ENCODE assay signal across 19 cellular contexts in genomic region chr6:133995296-133995695, GRCh38. TPM values are rescaled to one million over a fixed set of nuclear protein-coding genes. Genes with fewer than 3 reads are reported as not detected.
A peak's percentile ranks its signal among the peaks of the same experiment; 100 is the strongest.
DNase-seq lines count a peak whose midpoint lies in the region; ATAC-seq and TF ChIP-seq lines count a peak whose summit lies in the region.
"Had no signal": no experiment of that assay in that cellular context is flagged by ENCODE, and none has a peak within 500 bp of the region (broad histone marks: within the 10 kb centered on the region; RNA-seq: fewer than 3 reads in every experiment).

No MANE protein-coding gene starts in this region.

- H3K4me1 Mint-ChIP-seq in GM23338: peaks cover 10% of the 10 kb centered on the region
- H3K4me1 Mint-ChIP-seq: CD4-positive, alpha-beta memory T cell had no signal

- no peak; the same call in 2 of the 3 replicates for ATAC-seq in GM23338
- ATAC-seq in HG02885 (IDR thresholded peaks at IDR 0.05; ENCODE audit: poor library complexity, unreplicated experiment): no peak
- ATAC-seq in HG03196 (IDR thresholded peaks at IDR 0.05; ENCODE audit: unreplicated experiment): no peak

- H3K4me2 ChIP-seq in GM23338: no peak overlapping the region
- H3K4me2 ChIP-seq: BLaER1 treated with 17β-estradiol and CSF1 and Interleukin-3, amounts not matched to agents 10 nM and 100 nM had no signal

- no peak for DNase-seq in GM23338 (ENCODE audit: low spot score)
- peak; percentile 30 for DNase-seq in adipocyte (ENCODE audit: low read depth)
- peak; percentile 63 for DNase-seq in islet precursor cell
- no peak for DNase-seq in NCI-H146 (lab: John Stamatoyannopoulos, UW)
- no peak for DNase-seq in T-helper 2 cell
- DNase-seq: Caco-2; CD4-positive, alpha-beta memory T cell; DND-41; H7; NCI-H1105; NCI-H1694; NCI-H2081; NCI-H2171; NCI-H526; SJCRH30 had no signal

- H3K4me3 Mint-ChIP-seq in GM23338: no peak overlapping the region
- H3K4me3 Mint-ChIP-seq: CD4-positive, alpha-beta memory T cell; IgD-negative memory B cell had no signal

- H3K9me3 ChIP-seq in adipocyte (ENCODE audit: control insufficient read depth, low read length): no peaks in the 10 kb centered on the region
- H3K9me3 ChIP-seq: Caco-2, SJCRH30 had no signal

- H3K27me3 ChIP-seq in GM23338 (ENCODE audit: insufficient read depth) (no peaks in the 10 kb centered on the region), adipocyte (replicated peaks; ENCODE audit: control insufficient read depth, insufficient read depth, low read length) (no peaks in the 10 kb centered on the region)
- H3K27me3 ChIP-seq: BLaER1 treated with 17β-estradiol and CSF1 and Interleukin-3, amounts not matched to agents 10 nM and 100 nM; SJCRH30 had no signal

- H2AFZ ChIP-seq in GM23338: no peak overlapping the region

- H3K79me2 ChIP-seq in GM23338 (replicated peaks; ENCODE audit: insufficient read depth): no peaks in the 10 kb centered on the region

- peak overlapping the region; percentile 72 for H3K27ac ChIP-seq in GM23338 (ENCODE audit: low read depth)
- H3K27ac ChIP-seq: BLaER1 treated with 17β-estradiol and CSF1 and Interleukin-3, amounts not matched to agents 10 nM and 100 nM; SJCRH30 had no signal

- no peak overlapping the region for H3K27ac Mint-ChIP-seq in GM23338
- H3K27ac Mint-ChIP-seq: CD4-positive, alpha-beta memory T cell; IgD-negative memory B cell had no signal

- TF ChIP-seq CTCF in GM23338 (conservative IDR thresholded peaks at IDR 0.05; ENCODE audit: low read depth in 2 of 2): no peak

- H3K4me1 ChIP-seq in GM23338 (ENCODE audit: insufficient read depth) (peaks cover 18% of the 10 kb centered on the region), adipocyte (ENCODE audit: control insufficient read depth, insufficient read depth, low read length) (peaks cover 47% of the 10 kb centered on the region)

- H3F3A ChIP-seq in GM23338 (replicated peaks; ENCODE audit: low read depth): no peaks in the 10 kb centered on the region

- H3K36me3 ChIP-seq in GM23338 (ENCODE audit: insufficient read depth): no peaks in the 10 kb centered on the region
- no peaks in the 10 kb centered on the region for H3K36me3 ChIP-seq in adipocyte (ENCODE audit: control insufficient read depth, insufficient read depth, low read length, severe bottlenecking)
- H3K36me3 ChIP-seq: SJCRH30 had no signal

- H3K27me3 Mint-ChIP-seq in GM23338 (ENCODE audit: insufficient read depth, low read depth, poor library complexity): no peaks in the 10 kb centered on the region
- H3K27me3 Mint-ChIP-seq: CD4-positive, alpha-beta memory T cell; IgD-negative memory B cell had no signal

- H3K4me3 ChIP-seq in GM23338 (no peak overlapping the region), adipocyte (ENCODE audit: low read length) (no peak overlapping the region)
- H3K4me3 ChIP-seq: BLaER1 treated with 17β-estradiol and CSF1 and Interleukin-3, amounts not matched to agents 10 nM and 100 nM; SJCRH30 had no signal

- H4K20me1 ChIP-seq in GM23338 (replicated peaks; ENCODE audit: insufficient read depth): no peaks in the 10 kb centered on the region
- H4K20me1 ChIP-seq: BLaER1 treated with 17β-estradiol and CSF1 and Interleukin-3, amounts not matched to agents 10 nM and 100 nM had no signal

- H3K9me2 ChIP-seq in GM23338 (ENCODE audit: insufficient read depth): no peaks in the 10 kb centered on the region

- H3K9me3 Mint-ChIP-seq in GM23338: no peaks in the 10 kb centered on the region
- H3K9me3 Mint-ChIP-seq: CD4-positive, alpha-beta memory T cell; IgD-negative memory B cell had no signal

- H3K36me3 Mint-ChIP-seq in GM23338 (ENCODE audit: low read depth): no peaks in the 10 kb centered on the region; the same call in 2 of the 3 replicates
- H3K36me3 Mint-ChIP-seq: CD4-positive, alpha-beta memory T cell had no signal

- H3K9ac ChIP-seq in adipocyte (ENCODE audit: low read length): no peak overlapping the region
- H3K9ac ChIP-seq: BLaER1 treated with 17β-estradiol and CSF1 and Interleukin-3, amounts not matched to agents 10 nM and 100 nM had no signal

TF ChIP-seq in GM23338, 12 proteins besides CTCF, POLR2A, EP300 and RAD21 (continues in another document):
- TF ChIP-seq CREB1 (CRISPR knock-in tag; IDR thresholded peaks at IDR 0.05; ENCODE audit: low read depth) (no peak), JUNB (IDR thresholded peaks at IDR 0.05; ENCODE audit: unreplicated experiment) (no peak), ZNF462 (CRISPR knock-in tag; IDR thresholded peaks at IDR 0.05) (no peak), ZNF114 (CRISPR knock-in tag; IDR thresholded peaks at IDR 0.05) (no peak), NANOG (IDR thresholded peaks at IDR 0.05; ENCODE audit: borderline replicate concordance) (no peak), EZH2 (IDR thresholded peaks at IDR 0.05; ENCODE audit: low read depth, unreplicated experiment) (no peak), EZH2phosphoT487 (IDR thresholded peaks at IDR 0.05; ENCODE audit: unreplicated experiment) (no peak), ZNF331 (CRISPR knock-in tag; IDR thresholded peaks at IDR 0.05; ENCODE audit: low read depth) (no peak)
- TF ChIP-seq, protein P1, sequence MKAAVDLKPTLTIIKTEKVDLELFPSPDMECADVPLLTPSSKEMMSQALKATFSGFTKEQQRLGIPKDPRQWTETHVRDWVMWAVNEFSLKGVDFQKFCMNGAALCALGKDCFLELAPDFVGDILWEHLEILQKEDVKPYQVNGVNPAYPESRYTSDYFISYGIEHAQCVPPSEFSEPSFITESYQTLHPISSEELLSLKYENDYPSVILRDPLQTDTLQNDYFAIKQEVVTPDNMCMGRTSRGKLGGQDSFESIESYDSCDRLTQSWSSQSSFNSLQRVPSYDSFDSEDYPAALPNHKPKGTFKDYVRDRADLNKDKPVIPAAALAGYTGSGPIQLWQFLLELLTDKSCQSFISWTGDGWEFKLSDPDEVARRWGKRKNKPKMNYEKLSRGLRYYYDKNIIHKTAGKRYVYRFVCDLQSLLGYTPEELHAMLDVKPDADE (IDR thresholded peaks at IDR 0.05): no peak

RNA-seq across cellular contexts. Expression of gene TBPL1, which starts 42.3 kb away (rescaled TPM):
- total RNA-seq in GM23338 (2014; rRNA removed; shearing (Covaris generic)): 72.9 and 94.9 TPM in 2 replicates
- 139 and 144 TPM in 2 replicates for polyA plus RNA-seq in GM23338 (2016; fragmentation: Nextera tagmentation; extraction: Ambion mirVana)

RNA-seq across cellular contexts. Expression of gene SLC2A12, which starts 57.1 kb away (rescaled TPM):
- 4.8 and 4.9 TPM in 2 replicates for total RNA-seq in GM23338 (2014; rRNA removed; shearing (Covaris generic))
- polyA plus RNA-seq in GM23338 (2016; fragmentation: Nextera tagmentation; extraction: Ambion mirVana): 2.8 and 2.9 TPM in 2 replicates
- total RNA-seq: Caco-2; CD4-positive, alpha-beta memory T cell had no signal
- polyA plus RNA-seq: CD4-positive, alpha-beta memory T cell; IgD-negative memory B cell had no signal

Comparison
In these comparisons a context has a peak if more than half of its experiments do, and no peak if none do; other contexts are left out.
1. DNase-seq: peak in adipocyte (single experiment) and islet precursor cell (single experiment); none in GM23338 (single experiment), NCI-H146 (single experiment) and T-helper 2 cell (0 of 5).